In genomic region chr22:48121984-48122383, GRCh38 we compare ENCODE assay signal across 40 cellular contexts.
"Had no signal": no experiment of that assay in that cellular context is flagged by ENCODE, and none has a peak within 500 bp of the region (broad histone marks: within the 10 kb centered on the region; RNA-seq: fewer than 3 reads in every experiment).

No MANE protein-coding gene starts in this region.

- H3K4me3 ChIP-seq: ascending aorta, cardiac muscle cell had no signal

- DNase-seq: activated CD4-positive, alpha-beta memory T cell treated with anti-CD3 and anti-CD28 coated beads, Interleukin-2, amount 10 ng/mL, durations not matched to agents 7 days and 5 days; activated CD4-positive, alpha-beta T cell treated with anti-CD3 and anti-CD28 coated beads for 1 hour; activated CD4-positive, alpha-beta T cell treated with anti-CD3 and anti-CD28 coated beads for 36 hours; activated CD4-positive, alpha-beta T cell treated with anti-CD3 and anti-CD28 coated beads, Interleukin-2, amount 10 ng/mL, durations not matched to agents 7 days and 5 days; activated CD4-positive, alpha-beta T cell treated with anti-CD3 and anti-CD28 coated beads, Interleukin-2, amount 50 U/mL, for 48 hours; activated CD4-positive, CD25-positive, alpha-beta regulatory T cell; activated CD8-positive, alpha-beta memory T cell treated with anti-CD3 and anti-CD28 coated beads for 24 hours; activated CD8-positive, alpha-beta memory T cell treated with anti-CD3 and anti-CD28 coated beads, Interleukin-2, amount 10 ng/mL, durations not matched to agents 7 days and 5 days; activated CD8-positive, alpha-beta T cell treated with anti-CD3 and anti-CD28 coated beads, Interleukin-2, amount 10 ng/mL, durations not matched to agents 7 days and 5 days; activated effector memory CD4-positive, alpha-beta T cell treated with anti-CD3 and anti-CD28 coated beads, Interleukin-2, amount 50 U/mL, for 16 hours; activated gamma-delta T cell treated with Interleukin-2 at 50 U/mL for 16 hours; activated naive CD4-positive, alpha-beta T cell; activated naive CD4-positive, alpha-beta T cell treated with anti-CD3 and anti-CD28 coated beads for 36 hours; activated naive CD4-positive, alpha-beta T cell treated with anti-CD3 and anti-CD28 coated beads, Interleukin-2, amount 50 U/mL, for 16 hours; activated naive CD8-positive, alpha-beta T cell treated with anti-CD3 and anti-CD28 coated beads for 36 hours; activated T-cell treated with anti-CD3 and anti-CD28 coated beads for 4 hours; activated T-cell treated with anti-CD3 and anti-CD28 coated beads, Interleukin-2, amount 50 U/mL, for 1 hour; activated T-cell treated with anti-CD3 and anti-CD28 coated beads, Interleukin-2, amount 50 U/mL, for 4 hours; activated T-cell treated with anti-CD3 and anti-CD28 coated beads, Interleukin-2, amount 50 U/mL, for 72 hours; amygdala; anterior cingulate cortex; caudate nucleus; cerebellar nuclear complex; SW 1271; T-helper 1 cell; T-helper 2 cell; T-helper 9 cell; WERI-Rb-1 had no signal

- H3K36me3 Mint-ChIP-seq: activated CD8-positive, alpha-beta memory T cell treated with anti-CD3 and anti-CD28 coated beads, Interleukin-2, amount 10 ng/mL, durations not matched to agents 7 days and 5 days; activated naive CD4-positive, alpha-beta T cell treated with anti-CD3 and anti-CD28 coated beads, Interleukin-2, amount 50 U/mL, for 72 hours; activated naive CD8-positive, alpha-beta T cell treated with anti-CD3 and anti-CD28 coated beads for 36 hours; brain; WTC11 had no signal

- H3K4me1 Mint-ChIP-seq: activated CD4-positive, alpha-beta memory T cell treated with anti-CD3 and anti-CD28 coated beads, Interleukin-2, amount 10 ng/mL, durations not matched to agents 7 days and 5 days; activated CD4-positive, alpha-beta T cell treated with anti-CD3 and anti-CD28 coated beads for 36 hours; activated CD8-positive, alpha-beta memory T cell treated with anti-CD3 and anti-CD28 coated beads, Interleukin-2, amount 10 ng/mL, durations not matched to agents 7 days and 5 days; activated naive CD8-positive, alpha-beta T cell treated with anti-CD3 and anti-CD28 coated beads for 36 hours; activated T-helper 17 cell treated with anti-CD3 and anti-CD28 coated beads, Interleukin-2, amount 50 U/mL, for 72 hours; central memory CD8-positive, alpha-beta T cell had no signal

- H3K27ac Mint-ChIP-seq: activated CD4-positive, alpha-beta memory T cell treated with anti-CD3 and anti-CD28 coated beads, Interleukin-2, amount 10 ng/mL, durations not matched to agents 7 days and 5 days; activated CD4-positive, alpha-beta T cell treated with anti-CD3 and anti-CD28 coated beads for 36 hours; activated CD4-positive, alpha-beta T cell treated with anti-CD3 and anti-CD28 coated beads, Interleukin-2, amount 10 ng/mL, durations not matched to agents 7 days and 5 days; activated CD8-positive, alpha-beta memory T cell treated with anti-CD3 and anti-CD28 coated beads, Interleukin-2, amount 10 ng/mL, durations not matched to agents 7 days and 5 days; activated CD8-positive, alpha-beta T cell treated with anti-CD3 and anti-CD28 coated beads, Interleukin-2, amount 10 ng/mL, durations not matched to agents 7 days and 5 days; activated naive CD4-positive, alpha-beta T cell treated with anti-CD3 and anti-CD28 coated beads for 36 hours; activated naive CD4-positive, alpha-beta T cell treated with anti-CD3 and anti-CD28 coated beads, Interleukin-2, amount 50 U/mL, for 72 hours; activated naive CD8-positive, alpha-beta T cell treated with anti-CD3 and anti-CD28 coated beads for 36 hours; activated T-cell treated with anti-CD3 and anti-CD28 coated beads, Interleukin-2, amount 50 U/mL, for 72 hours; activated T-helper 1 cell treated with anti-CD3 and anti-CD28 coated beads, Interleukin-12 subunit alpha, Interleukin-12 subunit beta, Interleukin-2, Interleukin-4 antibody, amounts not matched to agents 30 ng/mL and 10 ng/mL and 1 ng/mL, durations not matched to agents 14 hours and 24 hours and 36 hours; activated T-helper 17 cell treated with anti-CD3 and anti-CD28 coated beads, Interleukin-2, amount 50 U/mL, for 72 hours; brain; T-helper 1 cell treated with Interleukin-12 subunit alpha and Interleukin-12 subunit beta and Interleukin-4 antibody, amounts not matched to agents 30 μg/mL and 1 μg/mL, for 36 hours; T-helper 2 cell treated with Interferon-gamma antibody and Interleukin-4, amounts not matched to agents 5 μg/mL and 100 μg/mL, for 36 hours; WTC11 had no signal

- H3K4me1 ChIP-seq: ascending aorta had no signal

- H3K27me3 ChIP-seq: ascending aorta, cardiac muscle cell had no signal

- FAIRE-seq: bronchial epithelial cell had no signal

- H3K9me3 Mint-ChIP-seq: activated CD4-positive, alpha-beta T cell treated with anti-CD3 and anti-CD28 coated beads, Interleukin-2, amount 10 ng/mL, durations not matched to agents 7 days and 5 days; activated T-cell treated with anti-CD3 and anti-CD28 coated beads, Interleukin-2, amount 50 U/mL, for 4 hours; activated T-cell treated with anti-CD3 and anti-CD28 coated beads, Interleukin-2, amount 50 U/mL, for 72 hours; activated T-helper 1 cell treated with anti-CD3 and anti-CD28 coated beads, Interleukin-12 subunit alpha, Interleukin-12 subunit beta, Interleukin-2, Interleukin-4 antibody, amounts not matched to agents 30 ng/mL and 10 ng/mL and 1 ng/mL, durations not matched to agents 14 hours and 24 hours and 36 hours; activated T-helper 17 cell treated with anti-CD3 and anti-CD28 coated beads, Interleukin-2, amount 50 U/mL, for 72 hours; central memory CD8-positive, alpha-beta T cell; T-helper 1 cell treated with Interleukin-12 subunit alpha and Interleukin-12 subunit beta and Interleukin-4 antibody, amounts not matched to agents 30 μg/mL and 1 μg/mL, for 36 hours; T-helper 2 cell treated with Interferon-gamma antibody and Interleukin-4, amounts not matched to agents 5 μg/mL and 100 μg/mL, for 36 hours had no signal

- ATAC-seq: activated CD4-positive, alpha-beta T cell treated with anti-CD3 and anti-CD28 coated beads for 36 hours; activated CD4-positive, CD25-positive, alpha-beta regulatory T cell treated with anti-CD3 and anti-CD28 coated beads, Interleukin-2, amount 50 U/mL, for 24 hours; activated CD8-positive, alpha-beta memory T cell treated with anti-CD3 and anti-CD28 coated beads, Interleukin-2, amount 10 ng/mL, durations not matched to agents 7 days and 5 days; activated CD8-positive, alpha-beta T cell treated with anti-CD3 and anti-CD28 coated beads, Interleukin-2, amount 10 ng/mL, durations not matched to agents 7 days and 5 days; activated naive CD4-positive, alpha-beta T cell treated with anti-CD3 and anti-CD28 coated beads, Interleukin-2, amount 50 U/mL, for 72 hours; activated T-cell treated with anti-CD3 and anti-CD28 coated beads, Interleukin-2, amount 50 U/mL, for 4 hours; activated T-cell treated with anti-CD3 and anti-CD28 coated beads, Interleukin-2, amount 50 U/mL, for 72 hours; activated T-helper 17 cell treated with anti-CD3 and anti-CD28 coated beads, Interleukin-2, amount 50 U/mL, for 72 hours; WTC11 had no signal

- H3K27me3 Mint-ChIP-seq: activated CD4-positive, alpha-beta memory T cell treated with anti-CD3 and anti-CD28 coated beads, Interleukin-2, amount 10 ng/mL, durations not matched to agents 7 days and 5 days had no signal

- H3K4me3 Mint-ChIP-seq: activated CD4-positive, alpha-beta memory T cell treated with anti-CD3 and anti-CD28 coated beads, Interleukin-2, amount 10 ng/mL, durations not matched to agents 7 days and 5 days; activated CD4-positive, alpha-beta T cell treated with anti-CD3 and anti-CD28 coated beads for 36 hours; activated CD4-positive, alpha-beta T cell treated with anti-CD3 and anti-CD28 coated beads, Interleukin-2, amount 10 ng/mL, durations not matched to agents 7 days and 5 days; activated CD8-positive, alpha-beta memory T cell treated with anti-CD3 and anti-CD28 coated beads, Interleukin-2, amount 10 ng/mL, durations not matched to agents 7 days and 5 days; activated CD8-positive, alpha-beta T cell treated with anti-CD3 and anti-CD28 coated beads, Interleukin-2, amount 10 ng/mL, durations not matched to agents 7 days and 5 days; activated naive CD4-positive, alpha-beta T cell treated with anti-CD3 and anti-CD28 coated beads for 36 hours; activated naive CD8-positive, alpha-beta T cell treated with anti-CD3 and anti-CD28 coated beads for 36 hours; activated T-cell treated with anti-CD3 and anti-CD28 coated beads, Interleukin-2, amount 50 U/mL, for 4 hours; activated T-cell treated with anti-CD3 and anti-CD28 coated beads, Interleukin-2, amount 50 U/mL, for 72 hours; activated T-helper 1 cell treated with anti-CD3 and anti-CD28 coated beads, Interleukin-12 subunit alpha, Interleukin-12 subunit beta, Interleukin-2, Interleukin-4 antibody, amounts not matched to agents 30 ng/mL and 10 ng/mL and 1 ng/mL, durations not matched to agents 14 hours and 24 hours and 36 hours; activated T-helper 17 cell treated with anti-CD3 and anti-CD28 coated beads, Interleukin-2, amount 50 U/mL, for 72 hours; brain; central memory CD8-positive, alpha-beta T cell; T-helper 1 cell treated with Interleukin-12 subunit alpha and Interleukin-12 subunit beta and Interleukin-4 antibody, amounts not matched to agents 30 μg/mL and 1 μg/mL, for 36 hours; T-helper 2 cell treated with Interferon-gamma antibody and Interleukin-4, amounts not matched to agents 5 μg/mL and 100 μg/mL, for 36 hours; WTC11 had no signal

- H3K36me3 ChIP-seq: ascending aorta, cardiac muscle cell, WERI-Rb-1 had no signal

- H3K27ac ChIP-seq: ascending aorta, cardiac muscle cell, WERI-Rb-1 had no signal
